26 cellular contexts compared by ENCODE assay signal in genomic region chr1:172949096-172949495, GRCh38.
"Had no signal": no experiment of that assay in that cellular context is flagged by ENCODE, and none has a peak within 500 bp of the region (broad histone marks: within the 10 kb centered on the region; RNA-seq: fewer than 3 reads in every experiment).

No MANE protein-coding gene starts in this region.

- DNase-seq: activated CD4-positive, alpha-beta memory T cell treated with anti-CD3 and anti-CD28 coated beads, Interleukin-2, amount 10 ng/mL, durations not matched to agents 7 days and 5 days; activated CD4-positive, alpha-beta T cell treated with anti-CD3 and anti-CD28 coated beads for 1 hour; activated CD4-positive, CD25-positive, alpha-beta regulatory T cell; activated CD8-positive, alpha-beta memory T cell treated with anti-CD3 and anti-CD28 coated beads for 24 hours; activated CD8-positive, alpha-beta memory T cell treated with anti-CD3 and anti-CD28 coated beads, Interleukin-2, amount 10 ng/mL, durations not matched to agents 7 days and 5 days; anterior cingulate cortex; central memory CD4-positive, alpha-beta T cell; MM.1S; MV-4-11; NCI-H1092; NCI-H146; NCI-H187; NCI-H2029 treated with DMSO at 0.1 percent for 48 hours; NCI-H2107; NCI-H2171; NCI-H510A; NCI-H526; NCI-H748 treated with DMSO at 0.1 percent for 48 hours; Peyer's patch; SIG-M5; WERI-Rb-1 had no signal

- H3K4me1 ChIP-seq: Peyer's patch had no signal

- ATAC-seq: activated CD8-positive, alpha-beta memory T cell treated with anti-CD3 and anti-CD28 coated beads, Interleukin-2, amount 10 ng/mL, durations not matched to agents 7 days and 5 days; Right ventricle myocardium inferior had no signal

- H3K4me3 Mint-ChIP-seq: activated CD4-positive, alpha-beta memory T cell treated with anti-CD3 and anti-CD28 coated beads, Interleukin-2, amount 10 ng/mL, durations not matched to agents 7 days and 5 days; activated CD8-positive, alpha-beta memory T cell treated with anti-CD3 and anti-CD28 coated beads, Interleukin-2, amount 10 ng/mL, durations not matched to agents 7 days and 5 days; activated naive CD4-positive, alpha-beta T cell treated with anti-CD3 and anti-CD28 coated beads, Interleukin-2, amount 50 U/mL, for 24 hours; brain had no signal

- H3K4me1 Mint-ChIP-seq: brain had no signal

- H3K4me3 ChIP-seq: Peyer's patch had no signal

- H3K9me3 Mint-ChIP-seq: activated CD4-positive, alpha-beta memory T cell treated with anti-CD3 and anti-CD28 coated beads, Interleukin-2, amount 10 ng/mL, durations not matched to agents 7 days and 5 days; activated naive CD4-positive, alpha-beta T cell treated with anti-CD3 and anti-CD28 coated beads, Interleukin-2, amount 50 U/mL, for 24 hours; brain had no signal

- H3K36me3 Mint-ChIP-seq: activated CD8-positive, alpha-beta memory T cell treated with anti-CD3 and anti-CD28 coated beads, Interleukin-2, amount 10 ng/mL, durations not matched to agents 7 days and 5 days; activated naive CD4-positive, alpha-beta T cell treated with anti-CD3 and anti-CD28 coated beads, Interleukin-2, amount 50 U/mL, for 24 hours; brain had no signal

- H3K9me3 ChIP-seq: Peyer's patch had no signal

- H3K27ac ChIP-seq: KMS-11, Peyer's patch, RWPE1, WERI-Rb-1 had no signal

- H3K27ac Mint-ChIP-seq: activated CD4-positive, alpha-beta memory T cell treated with anti-CD3 and anti-CD28 coated beads, Interleukin-2, amount 10 ng/mL, durations not matched to agents 7 days and 5 days; activated CD8-positive, alpha-beta memory T cell treated with anti-CD3 and anti-CD28 coated beads, Interleukin-2, amount 10 ng/mL, durations not matched to agents 7 days and 5 days; activated naive CD4-positive, alpha-beta T cell treated with anti-CD3 and anti-CD28 coated beads, Interleukin-2, amount 50 U/mL, for 24 hours; brain had no signal

- H3K27me3 Mint-ChIP-seq: activated naive CD4-positive, alpha-beta T cell treated with anti-CD3 and anti-CD28 coated beads, Interleukin-2, amount 50 U/mL, for 24 hours had no signal

- H3K27me3 ChIP-seq: Peyer's patch had no signal

- H3K36me3 ChIP-seq: Peyer's patch, WERI-Rb-1 had no signal
